Comparison of ENCODE assay signal across 1 cellular context in the genomic region with DNA sequence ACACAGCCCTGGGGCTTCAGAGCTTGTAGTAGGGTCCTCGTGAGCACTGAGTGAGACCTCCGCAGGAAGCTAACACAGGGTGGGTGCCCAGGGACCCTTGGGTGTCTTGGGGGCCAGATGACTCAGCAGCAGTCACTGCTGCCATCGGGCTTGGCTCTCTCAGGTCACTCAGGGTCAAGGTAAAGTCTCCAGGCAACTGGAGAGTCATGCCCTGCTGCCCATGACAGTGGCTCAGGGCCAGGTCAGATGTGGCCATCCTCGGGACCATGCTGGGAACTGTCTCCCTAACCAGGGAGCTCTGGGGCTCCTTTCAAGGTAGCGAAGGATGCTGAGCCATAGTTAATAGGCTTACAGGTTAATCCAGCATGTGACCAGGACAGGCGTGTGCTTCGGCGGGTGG.
TF ChIP-seq lines count a peak whose summit lies in the region.

No MANE protein-coding gene starts in this region.

TF ChIP-seq in IMR-90, 13 proteins besides CTCF, POLR2A, EP300 and RAD21:
- TF ChIP-seq, protein P1, sequence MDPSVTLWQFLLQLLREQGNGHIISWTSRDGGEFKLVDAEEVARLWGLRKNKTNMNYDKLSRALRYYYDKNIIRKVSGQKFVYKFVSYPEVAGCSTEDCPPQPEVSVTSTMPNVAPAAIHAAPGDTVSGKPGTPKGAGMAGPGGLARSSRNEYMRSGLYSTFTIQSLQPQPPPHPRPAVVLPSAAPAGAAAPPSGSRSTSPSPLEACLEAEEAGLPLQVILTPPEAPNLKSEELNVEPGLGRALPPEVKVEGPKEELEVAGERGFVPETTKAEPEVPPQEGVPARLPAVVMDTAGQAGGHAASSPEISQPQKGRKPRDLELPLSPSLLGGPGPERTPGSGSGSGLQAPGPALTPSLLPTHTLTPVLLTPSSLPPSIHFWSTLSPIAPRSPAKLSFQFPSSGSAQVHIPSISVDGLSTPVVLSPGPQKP (IDR thresholded peaks at IDR 0.05; ENCODE audit: borderline replicate concordance, low read depth, low read length), result no peak
- TF ChIP-seq RCOR1 (IDR thresholded peaks at IDR 0.05; ENCODE audit: insufficient replicate concordance, low read length), result no peak
- no peak for TF ChIP-seq SMC3 (IDR thresholded peaks at IDR 0.05; ENCODE audit: low read depth, low read length)
- no peak for TF ChIP-seq BHLHE40 (IDR thresholded peaks at IDR 0.05; ENCODE audit: low read depth, low read length)
- TF ChIP-seq FOS (IDR thresholded peaks at IDR 0.05; ENCODE audit: low read depth, low read length), result no peak
- no peak for TF ChIP-seq RFX5 (IDR thresholded peaks at IDR 0.05; ENCODE audit: low read depth, low read length)
- TF ChIP-seq, protein P2, sequence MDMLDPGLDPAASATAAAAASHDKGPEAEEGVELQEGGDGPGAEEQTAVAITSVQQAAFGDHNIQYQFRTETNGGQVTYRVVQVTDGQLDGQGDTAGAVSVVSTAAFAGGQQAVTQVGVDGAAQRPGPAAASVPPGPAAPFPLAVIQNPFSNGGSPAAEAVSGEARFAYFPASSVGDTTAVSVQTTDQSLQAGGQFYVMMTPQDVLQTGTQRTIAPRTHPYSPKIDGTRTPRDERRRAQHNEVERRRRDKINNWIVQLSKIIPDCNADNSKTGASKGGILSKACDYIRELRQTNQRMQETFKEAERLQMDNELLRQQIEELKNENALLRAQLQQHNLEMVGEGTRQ (IDR thresholded peaks at IDR 0.05; ENCODE audit: low read depth, low read length), result no peak
- no peak for TF ChIP-seq CEBPB (IDR thresholded peaks at IDR 0.05; ENCODE audit: low read depth, low read length)
